In the genomic region with DNA sequence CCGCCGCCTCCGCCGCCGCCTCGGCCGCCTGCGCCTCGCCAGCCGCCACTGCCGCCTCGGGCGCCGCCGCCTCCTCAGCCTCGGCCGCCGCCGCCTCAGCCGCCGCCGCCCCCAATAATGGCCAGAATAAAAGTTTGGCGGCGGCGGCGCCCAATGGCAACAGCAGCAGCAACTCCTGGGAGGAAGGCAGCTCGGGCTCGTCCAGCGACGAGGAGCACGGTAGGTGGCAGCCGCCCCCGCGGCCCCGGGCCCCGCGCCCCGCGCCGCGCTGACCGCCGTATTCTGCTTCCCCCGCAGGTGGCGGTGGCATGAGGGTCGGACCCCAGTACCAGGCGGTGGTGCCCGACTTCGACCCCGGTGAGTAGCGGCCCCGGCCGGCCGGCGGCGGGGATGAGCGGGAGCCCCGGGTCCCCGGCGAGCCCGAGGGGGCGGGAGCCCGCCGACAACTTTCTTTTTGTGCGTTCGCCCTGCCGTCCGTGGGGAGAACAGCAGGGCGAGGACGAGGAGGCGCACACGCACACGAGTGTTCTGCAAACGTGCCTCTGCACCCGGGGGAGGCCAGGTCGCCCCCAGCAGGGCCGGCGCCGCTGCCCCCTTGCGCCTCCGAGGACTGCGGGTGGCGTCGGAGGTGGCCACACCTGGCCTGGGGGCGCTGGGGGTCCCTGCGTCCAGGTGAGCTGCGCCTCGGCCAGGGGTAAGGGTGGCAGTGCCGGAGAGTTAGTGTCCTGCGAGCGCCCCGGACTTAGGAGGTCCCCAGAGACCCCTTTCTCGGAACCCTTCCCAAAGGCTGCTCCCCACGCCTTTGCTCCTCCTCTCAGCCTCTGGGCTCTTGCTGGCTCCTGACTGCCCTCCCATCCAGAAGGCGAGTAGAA, we compare ENCODE assay signal across 8 cellular contexts. TPM values are rescaled to one million over a fixed set of nuclear protein-coding genes. Genes with fewer than 3 reads are reported as not detected.
DNase-seq lines count a peak whose midpoint lies in the region; ATAC-seq and TF ChIP-seq lines count a peak whose summit lies in the region.

No MANE protein-coding gene starts in this region.

- intact Hi-C loops in mucosa of descending colon (cut with DNase I, micrococcal nuclease), result no loop called here

- DNase-seq in GDM1 (lab: John Stamatoyannopoulos, UW) (peak; percentile 14), H4 (ENCODE audit: low spot score) (peak; percentile 21), MV-4-11 (lab: John Stamatoyannopoulos, UW) (peak; percentile 25), mucosa of descending colon (peak; percentile 47 to 77 (median 74)), superior temporal gyrus (ENCODE audit: extremely low spot score) (no peak)
- DNase-seq in activated CD8-positive, alpha-beta memory T cell treated with anti-CD3 and anti-CD28 coated beads for 24 hours, result peak; percentile 79
- DNase-seq in stimulated activated CD8-positive, alpha-beta memory T cell treated with anti-CD3 and anti-CD28 coated beads, Interleukin-4, amount 100 ng/mL, for 4 hours (ENCODE audit: low read depth in 2 of 2, low spot score in 1 of 2), result peak; percentile 31 to 32

- H3K4me1 ChIP-seq in endocrine pancreas (ENCODE audit: control insufficient read depth, insufficient read depth, low read length), result peaks cover 6% of the 10 kb centered on the region
- peaks cover 9% of the 10 kb centered on the region for H3K4me1 ChIP-seq in mucosa of descending colon (ENCODE audit: low read depth)

- TF ChIP-seq CTCF in mucosa of descending colon (IDR thresholded peaks at IDR 0.05), result peak; percentile 18

- H3K4me3 ChIP-seq in endocrine pancreas (ENCODE audit: control insufficient read depth, insufficient read depth, low read length) (peak overlapping the region; percentile 83), mucosa of descending colon (peak overlapping the region; percentile 90)

- H3K36me3 ChIP-seq in endocrine pancreas (ENCODE audit: control insufficient read depth, insufficient read depth, low read length) (no peaks in the 10 kb centered on the region), mucosa of descending colon (ENCODE audit: low read depth) (no peaks in the 10 kb centered on the region)

- no peaks in the 10 kb centered on the region for H3K27me3 ChIP-seq in endocrine pancreas (ENCODE audit: control insufficient read depth, insufficient read depth, low read length)

- peak overlapping the region; percentile 99 for H3K9ac ChIP-seq in endocrine pancreas (ENCODE audit: control insufficient read depth, insufficient read depth, low read length)

- H3K9me3 ChIP-seq in endocrine pancreas (ENCODE audit: control insufficient read depth, low read length) (no peaks in the 10 kb centered on the region), mucosa of descending colon (no peaks in the 10 kb centered on the region)

- ATAC-seq in mucosa of descending colon, result peak; percentile 9

RNA-seq across cellular contexts. Expression of a gene that starts 0.8 kb away (rescaled TPM):
- 8.7 and 32.9 TPM in 2 replicates for total RNA-seq in H4 (2014; rRNA removed; shearing (Covaris generic))
- total RNA-seq in mucosa of descending colon, result 10 to 100 TPM; 29.4 to 31.3 (median 29.5) TPM
